In genomic region chr3:184371570-184372018, GRCh38 we compare ENCODE assay signal across 8 cellular contexts. TPM values are rescaled to one million over a fixed set of nuclear protein-coding genes. Genes with fewer than 3 reads are reported as not detected.
DNase-seq lines count a peak whose midpoint lies in the region; ATAC-seq lines count a peak whose summit lies in the region.

No MANE protein-coding gene starts in this region.

- no peaks in the 10 kb centered on the region for H3K9me3 Mint-ChIP-seq in activated naive CD4-positive, alpha-beta T cell treated with anti-CD3 and anti-CD28 coated beads, Interleukin-2, amount 50 U/mL, for 72 hours

- peaks cover 9 to 11% of the 10 kb centered on the region in 2 donors for H3K36me3 Mint-ChIP-seq in activated naive CD4-positive, alpha-beta T cell treated with anti-CD3 and anti-CD28 coated beads, Interleukin-2, amount 50 U/mL, for 72 hours

- DNase-seq in DMS53 treated with DMSO at 0.1 percent for 48 hours (lab: John Stamatoyannopoulos, UW; ENCODE audit: unreplicated experiment) (peak; percentile 86), H4 (ENCODE audit: low spot score) (peak; percentile 92), NCI-H1092 (lab: John Stamatoyannopoulos, UW) (peak; percentile 88), SIG-M5 treated with dmso at 0.1 percent for 504 hours (lab: John Stamatoyannopoulos, UW; ENCODE audit: unreplicated experiment) (peak; percentile 89), glomerular endothelial cell (ENCODE audit: extremely low read depth, low read depth, low spot score) (peak; percentile 70), pons (ENCODE audit: low spot score) (peak; percentile 90)
- DNase-seq in activated naive CD4-positive, alpha-beta T cell treated with anti-CD3 and anti-CD28 coated beads, Interleukin-2, amount 50 U/mL, for 72 hours (ENCODE audit: low spot score in 2 of 2) = peak in 1 of 2 donors; percentile 61

- peak overlapping the region in 1 of 2 donors; percentile 9 for H3K27ac Mint-ChIP-seq in activated naive CD4-positive, alpha-beta T cell treated with anti-CD3 and anti-CD28 coated beads, Interleukin-2, amount 50 U/mL, for 72 hours

- peak; percentile 84 to 89 for ATAC-seq in activated naive CD4-positive, alpha-beta T cell treated with anti-CD3 and anti-CD28 coated beads, Interleukin-2, amount 50 U/mL, for 72 hours
- ATAC-seq in HG03025 (IDR thresholded peaks at IDR 0.05; ENCODE audit: low FRiP score, unreplicated experiment) = no peak

RNA-seq across cellular contexts. Expression of gene THPO, which starts 6.4 kb away (rescaled TPM):
- total RNA-seq in H4 (2014; rRNA removed; shearing (Covaris generic)) = 0.43 and 0.74 TPM in 2 replicates
- total RNA-seq in activated naive CD4-positive, alpha-beta T cell treated with anti-CD3 and anti-CD28 coated beads, Interleukin-2, amount 50 U/mL, for 72 hours = not detected
- total RNA-seq in glomerular endothelial cell = not detected in 2 replicates

RNA-seq across cellular contexts. Expression of gene CHRD, which starts 8.3 kb away (rescaled TPM):
- 1.3 and 3.6 TPM in 2 replicates for total RNA-seq in H4 (2014; rRNA removed; shearing (Covaris generic))
- total RNA-seq in activated naive CD4-positive, alpha-beta T cell treated with anti-CD3 and anti-CD28 coated beads, Interleukin-2, amount 50 U/mL, for 72 hours = under 1 TPM in 1 of 2 donors, not detected in 1; 0.49 TPM
- total RNA-seq in glomerular endothelial cell = 0.78 and 1.9 TPM in 2 replicates

RNA-seq across cellular contexts. Expression of gene POLR2H, which starts 10.1 kb away (rescaled TPM):
- total RNA-seq in H4 (2014; rRNA removed; shearing (Covaris generic)) = 250 and 279 TPM in 2 replicates
- total RNA-seq in activated naive CD4-positive, alpha-beta T cell treated with anti-CD3 and anti-CD28 coated beads, Interleukin-2, amount 50 U/mL, for 72 hours = 100 to 1,000 TPM; 112 to 177 TPM
- total RNA-seq in glomerular endothelial cell = 74.7 and 97.7 TPM in 2 replicates

RNA-seq across cellular contexts. Expression of gene CLCN2, which starts 10.2 kb away (rescaled TPM):
- total RNA-seq in H4 (2014; rRNA removed; shearing (Covaris generic)) = 3.3 and 4.7 TPM in 2 replicates
- 10 to 100 TPM in 1 of 2 donors, 1 to 10 TPM in 1; 6.5 to 13.9 TPM for total RNA-seq in activated naive CD4-positive, alpha-beta T cell treated with anti-CD3 and anti-CD28 coated beads, Interleukin-2, amount 50 U/mL, for 72 hours
- total RNA-seq in glomerular endothelial cell = 3.3 and 3.6 TPM in 2 replicates

RNA-seq across cellular contexts. Expression of gene FAM131A, which starts 34.2 kb away (rescaled TPM):
- total RNA-seq in H4 (2014; rRNA removed; shearing (Covaris generic)) = 18.4 and 22.2 TPM in 2 replicates
- total RNA-seq in activated naive CD4-positive, alpha-beta T cell treated with anti-CD3 and anti-CD28 coated beads, Interleukin-2, amount 50 U/mL, for 72 hours = 1 to 10 TPM; 4.1 to 6.8 TPM
- total RNA-seq in glomerular endothelial cell = 30.9 and 36.8 TPM in 2 replicates
